6 cellular contexts compared by ENCODE assay signal in the genomic region with DNA sequence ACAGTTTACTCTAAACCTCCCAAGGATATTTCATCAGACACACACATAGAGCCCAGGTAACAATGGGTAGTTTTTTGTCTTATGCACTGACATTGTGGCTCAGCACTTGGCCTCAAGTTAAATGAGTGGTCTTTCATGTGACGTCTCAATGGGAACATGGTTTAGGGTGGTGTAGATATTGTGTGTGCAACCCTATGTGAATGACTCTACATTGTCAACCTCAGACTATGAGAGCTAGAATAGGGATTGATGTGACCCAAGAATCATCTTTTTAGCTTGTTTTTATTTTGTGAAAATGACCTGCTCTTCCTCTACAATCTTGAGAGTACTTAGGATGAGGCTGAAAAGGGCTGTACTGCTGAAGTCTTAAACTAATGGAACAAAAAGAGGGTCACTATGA.
"Had no signal": no experiment of that assay in that cellular context is flagged by ENCODE, and none has a peak within 500 bp of the region (broad histone marks: within the 10 kb centered on the region; RNA-seq: fewer than 3 reads in every experiment).

No MANE protein-coding gene starts in this region.

- ATAC-seq: GM23338 had no signal

- DNase-seq: H9, KG1 had no signal

- H3K4me2 ChIP-seq: GM23338 had no signal

- FAIRE-seq: H1, H54, HTR-8/SVneo had no signal

- H3K4me3 ChIP-seq: GM23338 had no signal

- H2AFZ ChIP-seq: GM23338 had no signal
